Comparison of ENCODE assay signal across 8 cellular contexts in the genomic region with DNA sequence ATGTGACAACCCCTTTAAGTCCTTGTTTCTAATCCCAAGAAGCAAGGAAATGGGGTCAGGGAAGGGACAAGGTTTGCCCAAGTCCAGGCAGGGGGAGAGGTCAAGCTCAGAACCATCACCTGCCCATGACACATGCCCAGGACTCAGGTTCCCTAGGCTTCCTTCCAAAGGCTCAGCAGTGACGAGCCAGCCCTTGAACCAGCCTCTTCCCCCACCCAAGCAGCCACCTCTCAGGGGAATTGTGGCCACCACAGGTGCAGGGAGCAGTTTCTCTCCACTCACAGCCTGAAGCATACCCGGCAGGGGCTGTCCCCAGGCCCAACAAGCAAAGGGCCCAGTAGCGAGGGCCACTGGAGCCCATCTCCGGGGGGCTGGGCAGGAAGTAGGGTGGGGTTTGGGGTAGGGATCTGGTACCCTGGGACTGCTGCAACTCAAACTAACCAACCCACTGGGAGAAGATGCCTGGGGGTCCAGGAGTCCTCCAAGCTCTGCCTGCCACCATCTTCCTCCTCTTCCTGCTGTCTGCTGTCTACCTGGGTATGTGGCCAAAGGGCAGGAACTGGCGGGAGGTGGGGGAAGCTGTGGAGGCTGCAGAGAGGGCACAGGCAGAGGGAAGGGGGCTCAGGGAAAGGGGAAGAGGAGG.
DNase-seq lines count a peak whose midpoint lies in the region; ATAC-seq and TF ChIP-seq lines count a peak whose summit lies in the region.

TSS of gene CD79A (plus strand) at position 433 of the 643 bp plus-strand sequence. CDS start at position 459, 26 bp downstream.

- POLR2A ChIA-PET in GM10248 (lab: Yijun Ruan, JAX) = interaction anchor here (0.8 to 2.0 kb wide), 4 partner anchors 9 to 17 kb away, joined by 3 to 6 read pairs (median 5); partner anchors contain the start of gene RPS19
- POLR2A ChIA-PET in HEK293T (lab: Yijun Ruan, JAX) = no interaction called here
- POLR2A ChIA-PET in RWPE1 (lab: Yijun Ruan, JAX; ENCODE audit: low non-redundant PET) = no interaction called here

- peak within 1 kb of the TSS; percentile 75 to 79 for H3K4me3 Mint-ChIP-seq in effector memory CD8-positive, alpha-beta T cell

- CTCF ChIA-PET in GM10248 (lab: Yijun Ruan, JAX) = interaction anchor here (0.9 to 1.9 kb wide), 5 partner anchors 54 to 76 kb away, joined by 3 to 8 read pairs (median 6); no protein-coding TSS in a partner anchor
- CTCF ChIA-PET in HEK293T (lab: Yijun Ruan, JAX) = interaction anchor here (1.2 kb wide), 1 partner anchor 57 kb away, joined by 3 read pairs; no protein-coding TSS in a partner anchor
- CTCF ChIA-PET in RWPE1 (lab: Yijun Ruan, JAX) = interaction anchor here (1.0 kb wide), 1 partner anchor 81 kb away, joined by 7 read pairs; no protein-coding TSS in a partner anchor

- H3K27ac ChIP-seq in RWPE1 = no peak within 1 kb of the TSS

- in situ Hi-C loops in KBM-7 (cut with MboI; ENCODE audit: low pct_unique_long_range_greater_than_20kb, low sequenced_read_pairs) = loop anchor here (10.0 kb wide), 1 partner anchor 68 kb away; no protein-coding TSS in a partner anchor

- ATAC-seq in GM19324 (IDR thresholded peaks at IDR 0.05; ENCODE audit: low FRiP score, unreplicated experiment) = peak; percentile 65
- ATAC-seq in HG03342 (IDR thresholded peaks at IDR 0.05; ENCODE audit: unreplicated experiment) = peak; percentile 58
- no peak for ATAC-seq in effector memory CD8-positive, alpha-beta T cell (replicated peaks)

- TF ChIP-seq CTCF in GM10248 (IDR thresholded peaks at IDR 0.05; ENCODE audit: control extremely low read depth, extremely low read depth, low read depth, missing control alignments) (no peak), RWPE1 (conservative IDR thresholded peaks at IDR 0.05; ENCODE audit: low read depth) (no peak)

- DNase-seq in GM10248 (ENCODE audit: extremely low spot score) = peak; percentile 84
- no peak for DNase-seq in effector memory CD8-positive, alpha-beta T cell
- DNase-seq in HEK293T (ENCODE audit: extremely low spot score) = no peak
- no peak for DNase-seq in KBM-7
- DNase-seq in HCEC 1CT = no peak
- no peak for DNase-seq in RWPE1 (ENCODE audit: low spot score)

- H3K9me3 Mint-ChIP-seq in effector memory CD8-positive, alpha-beta T cell = no peaks in the 10 kb centered on the region

- H3K36me3 Mint-ChIP-seq in effector memory CD8-positive, alpha-beta T cell (ENCODE audit: insufficient read depth) = peaks cover 31% of the 10 kb centered on the region

- peak within 1 kb of the TSS; percentile 99 for H3K27ac Mint-ChIP-seq in effector memory CD8-positive, alpha-beta T cell

- H3K27me3 Mint-ChIP-seq in effector memory CD8-positive, alpha-beta T cell = no peaks in the 10 kb centered on the region

- H3K4me1 Mint-ChIP-seq in effector memory CD8-positive, alpha-beta T cell (ENCODE audit: low read depth in 2 of 2) = peaks cover 37 to 49% of the 10 kb centered on the region in 2 donors

TF ChIP-seq in HEK293T, 16 proteins besides CTCF, POLR2A, EP300 and RAD21:
- no peak for TF ChIP-seq BHLHE40 (IDR thresholded peaks at IDR 0.05; ENCODE audit: borderline replicate concordance)
- TF ChIP-seq CTBP1 (IDR thresholded peaks at IDR 0.05; ENCODE audit: borderline replicate concordance) = no peak
- TF ChIP-seq SP1 (IDR thresholded peaks at IDR 0.05) = no peak
TF ChIP-seq in HEK293T: peak in this region for 0.
